In the genomic region with DNA sequence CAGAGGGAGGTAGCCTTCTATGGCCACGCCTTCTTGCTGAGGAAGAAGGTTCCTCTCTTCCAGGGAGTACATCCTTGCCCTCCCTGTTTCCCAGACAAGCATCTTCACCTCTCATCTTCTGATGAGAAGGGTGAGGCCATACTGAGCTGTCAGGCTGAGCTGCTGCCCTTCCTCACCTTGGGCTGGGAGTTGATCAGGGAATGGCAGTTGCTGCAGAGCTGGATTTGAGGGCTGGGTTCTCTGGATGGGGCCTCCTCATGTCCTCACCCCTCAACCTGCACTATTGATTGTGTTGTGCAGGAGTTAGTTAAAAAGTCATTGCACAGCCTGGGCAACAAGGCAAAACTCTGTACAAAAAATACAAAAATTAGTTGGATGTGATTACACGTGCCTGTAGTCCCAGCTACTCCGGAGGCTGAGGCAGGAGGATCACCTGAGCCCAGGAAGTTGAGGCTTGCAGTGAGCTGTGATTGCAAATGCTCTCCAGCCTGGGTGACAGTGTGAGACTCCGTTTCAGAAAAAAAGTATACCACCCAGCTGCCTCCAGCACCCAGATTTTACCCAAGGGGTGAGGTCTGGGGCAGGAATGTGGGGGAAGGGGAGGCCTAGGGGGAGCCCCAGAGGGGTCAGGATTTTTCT, we compare ENCODE assay signal across 17 cellular contexts. TPM values are rescaled to one million over a fixed set of nuclear protein-coding genes. Genes with fewer than 3 reads are reported as not detected.
DNase-seq lines count a peak whose midpoint lies in the region; ATAC-seq and TF ChIP-seq lines count a peak whose summit lies in the region.
"Had no signal": no experiment of that assay in that cellular context is flagged by ENCODE, and none has a peak within 500 bp of the region (broad histone marks: within the 10 kb centered on the region; RNA-seq: fewer than 3 reads in every experiment).

No MANE protein-coding gene starts in this region.

- peak overlapping the region; percentile 82 to 92 for H3K9ac ChIP-seq in mucosa of rectum (ENCODE audit: low read depth in 1 of 2, low read length in 2 of 2)

- DNase-seq in left ventricle myocardium inferior (no peak), cardiac septum (ENCODE audit: low spot score) (no peak), epithelial cell of proximal tubule (ENCODE audit: low read depth) (no peak)
- DNase-seq in stimulated activated naive CD8-positive, alpha-beta T cell treated with anti-CD3 and anti-CD28 coated beads, Interleukin-15, Interleukin-2, amounts not matched to agents 100 U/mL and 50 U/mL, for 24 hours = no peak
- DNase-seq in stimulated activated naive CD8-positive, alpha-beta T cell treated with anti-CD3 and anti-CD28 coated beads, Interleukin-15, amount 100 ng/mL, for 72 hours = no peak
- DNase-seq: adrenal gland; effector memory CD4-positive, alpha-beta T cell; hypothalamus; NCI-H526; SIG-M5; stimulated activated CD4-positive, alpha-beta T cell treated with anti-CD3 and anti-CD28 coated beads, Interleukin-1b, Interleukin-23, amount 100 ng/mL, for 48 hours had no signal

- H3K27me3 ChIP-seq in left ventricle myocardium inferior (ENCODE audit: low read depth) (no peaks in the 10 kb centered on the region), mucosa of rectum (ENCODE audit: control insufficient read depth in 2 of 2, insufficient read depth in 2 of 2, low read length in 2 of 2) (no peaks in the 10 kb centered on the region)

- H3K27ac ChIP-seq in left ventricle myocardium inferior (replicated peaks) (peak overlapping the region; percentile 90), mucosa of rectum (ENCODE audit: low read depth in 2 of 2, low read length in 2 of 2) (peak overlapping the region; percentile 93 to 95)

- H3K4me3 ChIP-seq in left ventricle myocardium inferior (peak overlapping the region; percentile 97), epithelial cell of proximal tubule (ENCODE audit: low read depth, low read length) (peak overlapping the region; percentile 92), mucosa of rectum (ENCODE audit: low read length in 2 of 2) (peak overlapping the region; percentile 83 to 93)

- H3K4me1 ChIP-seq in left ventricle myocardium inferior (peaks cover 79% of the 10 kb centered on the region), mucosa of rectum (ENCODE audit: control insufficient read depth in 2 of 2, insufficient read depth in 2 of 2, low read length in 2 of 2) (peaks cover 50 to 58% of the 10 kb centered on the region in 2 donors)
- H3K4me1 ChIP-seq: adrenal gland had no signal

- intact Hi-C loops in left ventricle myocardium inferior (cut with micrococcal nuclease) = no loop called here
- intact Hi-C loops in cardiac septum (cut with DNase I) = no loop called here

- peaks cover 55% of the 10 kb centered on the region for H3K27me3 Mint-ChIP-seq in stimulated activated naive CD8-positive, alpha-beta T cell treated with anti-CD3 and anti-CD28 coated beads, Interleukin-15, amount 100 ng/mL, for 72 hours

- ATAC-seq in GM21825 (IDR thresholded peaks at IDR 0.05; ENCODE audit: unreplicated experiment) (no peak), GM19455 (IDR thresholded peaks at IDR 0.05; ENCODE audit: unreplicated experiment) (no peak)
- no peak for ATAC-seq in stimulated activated naive CD8-positive, alpha-beta T cell treated with anti-CD3 and anti-CD28 coated beads, Interleukin-15, Interleukin-2, amounts not matched to agents 100 U/mL and 50 U/mL, for 24 hours
- no peak for ATAC-seq in stimulated activated naive CD8-positive, alpha-beta T cell treated with anti-CD3 and anti-CD28 coated beads, Interleukin-15, amount 100 ng/mL, for 72 hours
- ATAC-seq: natural killer cell treated with Interleukin-12 subunit alpha and Interleukin-12 subunit beta and Interleukin-15 and Interleukin-18, amount 100 ng/mL, for 72 hours; stimulated activated memory B cell treated with anti-CD40 and anti-IgM and Interleukin-4, amounts not matched to agents 10 μg/mL and 1 μg/mL and 100 μg/mL, for 72 hours had no signal

- peaks cover 34% of the 10 kb centered on the region for H3K4me1 Mint-ChIP-seq in stimulated activated naive CD8-positive, alpha-beta T cell treated with anti-CD3 and anti-CD28 coated beads, Interleukin-15, amount 100 ng/mL, for 72 hours

- no peak overlapping the region for H3K4me3 Mint-ChIP-seq in stimulated activated naive CD8-positive, alpha-beta T cell treated with anti-CD3 and anti-CD28 coated beads, Interleukin-15, amount 100 ng/mL, for 72 hours
- H3K4me3 Mint-ChIP-seq: stimulated activated memory B cell treated with anti-CD40 and anti-IgM and Interleukin-4, amounts not matched to agents 10 μg/mL and 1 μg/mL and 100 μg/mL, for 72 hours had no signal

- peaks cover 1% of the 10 kb centered on the region for H3K36me3 ChIP-seq in left ventricle myocardium inferior
- peaks cover 0 to 5% of the 10 kb centered on the region in 2 donors for H3K36me3 ChIP-seq in mucosa of rectum (ENCODE audit: control insufficient read depth in 2 of 2, insufficient read depth in 2 of 2, low read length in 2 of 2)
- H3K36me3 ChIP-seq: adrenal gland had no signal

- no peak overlapping the region for H3K27ac Mint-ChIP-seq in stimulated activated naive CD8-positive, alpha-beta T cell treated with anti-CD3 and anti-CD28 coated beads, Interleukin-15, amount 100 ng/mL, for 72 hours
- H3K27ac Mint-ChIP-seq: stimulated activated memory B cell treated with anti-CD40 and anti-IgM and Interleukin-4, amounts not matched to agents 10 μg/mL and 1 μg/mL and 100 μg/mL, for 72 hours had no signal

- H3K9me3 ChIP-seq in left ventricle myocardium inferior (replicated peaks) (no peaks in the 10 kb centered on the region), mucosa of rectum (ENCODE audit: control insufficient read depth in 2 of 2, low read length in 2 of 2) (no peaks in the 10 kb centered on the region)
- H3K9me3 ChIP-seq: adrenal gland had no signal

- no peak for TF ChIP-seq CTCF in left ventricle myocardium inferior (IDR thresholded peaks at IDR 0.05; ENCODE audit: borderline replicate concordance)
- no peak for TF ChIP-seq CTCF in epithelial cell of proximal tubule (conservative IDR thresholded peaks at IDR 0.05; ENCODE audit: low read depth, low read length)

- no peaks in the 10 kb centered on the region for H3K9me3 Mint-ChIP-seq in stimulated activated naive CD8-positive, alpha-beta T cell treated with anti-CD3 and anti-CD28 coated beads, Interleukin-15, amount 100 ng/mL, for 72 hours
- H3K9me3 Mint-ChIP-seq: natural killer cell treated with Interleukin-12 subunit alpha and Interleukin-12 subunit beta and Interleukin-15 and Interleukin-18, amount 100 ng/mL, for 72 hours; stimulated activated memory B cell treated with anti-CD40 and anti-IgM and Interleukin-4, amounts not matched to agents 10 μg/mL and 1 μg/mL and 100 μg/mL, for 72 hours had no signal

RNA-seq across cellular contexts. Expression of a gene that starts 2.0 kb away (rescaled TPM):
- 61.0 TPM for total RNA-seq in left ventricle myocardium inferior
- total RNA-seq in cardiac septum = 84.4 TPM
- total RNA-seq in epithelial cell of proximal tubule = 29.4 and 53.3 TPM in 2 replicates

RNA-seq across cellular contexts. Expression of a gene that starts 14.0 kb away (rescaled TPM):
- 10.7 TPM for total RNA-seq in left ventricle myocardium inferior
- total RNA-seq in cardiac septum = 15.3 TPM
- 6.1 and 11.2 TPM in 2 replicates for total RNA-seq in epithelial cell of proximal tubule

RNA-seq across cellular contexts. Expression of a gene that starts 28.4 kb away (rescaled TPM):
- total RNA-seq in left ventricle myocardium inferior = 57.1 TPM
- 48.5 TPM for total RNA-seq in cardiac septum
- total RNA-seq in epithelial cell of proximal tubule = 64.0 and 95.7 TPM in 2 replicates

RNA-seq across cellular contexts. Expression of a gene that starts 33.6 kb away (rescaled TPM):
- total RNA-seq in left ventricle myocardium inferior (7.6 TPM), cardiac septum (10.9 TPM), epithelial cell of proximal tubule (not detected in 2 replicates)
- total RNA-seq: A172; natural killer cell treated with Interleukin-12 subunit alpha and Interleukin-12 subunit beta and Interleukin-15 and Interleukin-18, amount 100 ng/mL, for 72 hours had no signal

RNA-seq across cellular contexts. Expression of a gene that starts 35.8 kb away (rescaled TPM):
- total RNA-seq in left ventricle myocardium inferior = 1.1 TPM
- total RNA-seq in cardiac septum = 0.65 TPM
- total RNA-seq in epithelial cell of proximal tubule = 20.1 and 42.0 TPM in 2 replicates
